8 cellular contexts compared by ENCODE assay signal in genomic region chr1:109877320-109877771, GRCh38. TPM values are rescaled to one million over a fixed set of nuclear protein-coding genes. Genes with fewer than 3 reads are reported as not detected.
DNase-seq lines count a peak whose midpoint lies in the region; ATAC-seq, FAIRE-seq and TF ChIP-seq lines count a peak whose summit lies in the region.

No MANE protein-coding gene starts in this region.

- intact Hi-C loops in heart left ventricle (cut with DNase I), result loop anchor here in 1 of 10 donors (1.0 kb wide), 1 partner anchor 33 kb away; the partner anchor contains the start of gene CSF1

- no peaks in the 10 kb centered on the region for H3K36me3 ChIP-seq in BLaER1 treated with 17β-estradiol and CSF1 and Interleukin-3, amounts not matched to agents 10 nM and 100 nM
- H3K36me3 ChIP-seq in WERI-Rb-1 (no peaks in the 10 kb centered on the region), heart left ventricle (no peaks in the 10 kb centered on the region)

- H3K4me2 ChIP-seq in BLaER1 treated with 17β-estradiol and CSF1 and Interleukin-3, amounts not matched to agents 10 nM and 100 nM, result peak overlapping the region; percentile 56 to 87 (median 75)

- H3K9me3 ChIP-seq in BLaER1 treated with 17β-estradiol and CSF1 and Interleukin-3, amounts not matched to agents 10 nM and 100 nM (replicated peaks in 1 of 11), result no peaks in the 10 kb centered on the region
- H3K9me3 ChIP-seq in WERI-Rb-1 (ENCODE audit: severe bottlenecking) (no peaks in the 10 kb centered on the region), heart left ventricle (no peaks in the 10 kb centered on the region)

- H4K20me1 ChIP-seq in BLaER1 treated with 17β-estradiol and CSF1 and Interleukin-3, amounts not matched to agents 10 nM and 100 nM, result no peaks in the 10 kb centered on the region

- TF ChIP-seq CTCF in WERI-Rb-1 (IDR thresholded peaks at IDR 0.05; ENCODE audit: low read depth, low read length) (no peak), heart left ventricle (IDR thresholded peaks at IDR 0.05) (peak in 8 of 12 donors; percentile 8 to 44 (median 25))

- no peaks in the 10 kb centered on the region for H3K27me3 ChIP-seq in BLaER1 treated with 17β-estradiol and CSF1 and Interleukin-3, amounts not matched to agents 10 nM and 100 nM
- no peaks in the 10 kb centered on the region for H3K27me3 ChIP-seq in WERI-Rb-1 (ENCODE audit: insufficient read depth, low read depth, severe bottlenecking)
- no peaks in the 10 kb centered on the region for H3K27me3 ChIP-seq in heart left ventricle

- ATAC-seq in heart left ventricle, result peak; percentile 65 to 94 (median 90)

- H3K4me1 ChIP-seq in BLaER1 treated with 17β-estradiol and CSF1 and Interleukin-3, amounts not matched to agents 10 nM and 100 nM, result peaks cover 8 to 32% (median 19%) of the 10 kb centered on the region in 10 experiments
- H3K4me1 ChIP-seq in heart left ventricle, result peaks cover 0 to 50% (median 20%) of the 10 kb centered on the region in 12 donors

- DNase-seq in WERI-Rb-1, result peak; percentile 25
- DNase-seq in heart left ventricle, result peak; percentile 57 to 84 (median 65)
- peak; percentile 81 for DNase-seq in pons (ENCODE audit: low spot score)
- no peak for DNase-seq in activated CD4-positive, CD25-positive, alpha-beta regulatory T cell treated with anti-CD3 and anti-CD28 coated beads, Interleukin-2, amount 50 U/mL, for 72 hours
- no peak for DNase-seq in GM12891 (ENCODE audit: insufficient read length, low spot score)
- DNase-seq in NCI-H446 (lab: John Stamatoyannopoulos, UW), result no peak
- DNase-seq in NCI-H345 treated with DMSO at 0.1 percent for 48 hours (lab: John Stamatoyannopoulos, UW; ENCODE audit: unreplicated experiment), result no peak

- peak overlapping the region in 7 of 11 experiments; percentile 6 to 55 (median 36); a peak in 10 of 22 replicates for H3K27ac ChIP-seq in BLaER1 treated with 17β-estradiol and CSF1 and Interleukin-3, amounts not matched to agents 10 nM and 100 nM
- H3K27ac ChIP-seq in WERI-Rb-1 (no peak overlapping the region), heart left ventricle (peak overlapping the region; percentile 62 to 86 (median 80))

- 39 to 52% (median 46%) methylated on average over 12 to 13 of the region's 13 CpGs for WGBS in heart left ventricle, 4 donors

- TF ChIP-seq POLR2A in heart left ventricle (IDR thresholded peaks at IDR 0.05), result no peak
- no peak for TF ChIP-seq POLR2A in GM12891 (IDR thresholded peaks at IDR 0.05; ENCODE audit: low read depth, low read length)

- no peak overlapping the region for H3K4me3 ChIP-seq in BLaER1 treated with 17β-estradiol and CSF1 and Interleukin-3, amounts not matched to agents 10 nM and 100 nM
- H3K4me3 ChIP-seq in WERI-Rb-1 (ENCODE audit: low read depth, low read length) (no peak overlapping the region), heart left ventricle (peak overlapping the region in 2 of 12 donors; percentile 2 to 13)

- H3K9ac ChIP-seq in BLaER1 treated with 17β-estradiol and CSF1 and Interleukin-3, amounts not matched to agents 10 nM and 100 nM, result peak overlapping the region in 3 of 11 experiments; percentile 14 to 22 (median 19); a peak in 3 of 22 replicates

- FAIRE-seq in GM12891 (lab: Jason Lieb, UNC), result no peak

TF ChIP-seq in GM12891, 5 proteins besides CTCF, POLR2A, EP300 and RAD21:
- TF ChIP-seq TAF1 (IDR thresholded peaks at IDR 0.05; ENCODE audit: low read depth, low read length) (no peak), SPI1 (IDR thresholded peaks at IDR 0.05; ENCODE audit: low read depth, low read length) (no peak), POLR2AphosphoS5 (IDR thresholded peaks at IDR 0.05; ENCODE audit: low read depth, low read length) (no peak), PAX5 (IDR thresholded peaks at IDR 0.05; ENCODE audit: insufficient read depth, low read length, severe bottlenecking) (no peak), POU2F2 (IDR thresholded peaks at IDR 0.05; ENCODE audit: low read depth, low read length) (no peak)
TF ChIP-seq in GM12891: peak in this region for 0.

RNA-seq across cellular contexts. Expression of gene CSF1, which starts 33.3 kb away (rescaled TPM):
- total RNA-seq in heart left ventricle, result 10 to 100 TPM in 8 of 9 donors, 1 to 10 TPM in 1; 9.0 to 64.8 (median 14.5) TPM
- 1 to 10 TPM; 9.1 to 9.9 TPM for polyA plus RNA-seq in heart left ventricle
- 4.8 TPM for polyA plus RNA-seq in GM12891 (2012; ENCODE audit: low read depth, missing spikeins)

Comparison
In these comparisons a context has a peak if more than half of its experiments do, and no peak if none do; other contexts are left out.
1. DNase-seq: peak in WERI-Rb-1 (single experiment), heart left ventricle (5 of 5) and pons (single experiment); none in activated CD4-positive, CD25-positive, alpha-beta regulatory T cell treated with anti-CD3 and anti-CD28 coated beads, Interleukin-2, amount 50 U/mL, for 72 hours (single experiment), GM12891 (single experiment), NCI-H446 (0 of 2) and NCI-H345 treated with DMSO at 0.1 percent for 48 hours (single experiment).